22 cellular contexts compared by ENCODE assay signal in the genomic region with DNA sequence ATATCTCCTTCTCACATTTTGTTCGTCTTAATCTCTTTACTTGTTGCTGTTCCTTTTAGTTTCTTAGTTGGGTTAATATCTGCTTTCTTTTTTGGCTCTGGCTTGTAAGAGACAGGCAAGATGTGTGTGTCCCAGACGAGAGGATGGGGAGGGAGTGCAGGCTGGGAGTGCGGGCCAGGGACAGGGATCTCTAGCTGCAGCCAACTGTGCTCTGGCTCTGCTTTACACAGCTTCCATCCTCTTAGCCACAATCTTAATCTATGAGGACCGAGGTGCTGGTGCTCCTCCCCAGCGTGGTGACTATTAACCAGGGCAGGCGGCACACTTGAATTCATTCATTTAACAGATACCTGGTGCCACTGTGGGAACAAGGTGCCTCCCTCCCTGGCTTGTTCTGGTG.
DNase-seq lines count a peak whose midpoint lies in the region; ATAC-seq and TF ChIP-seq lines count a peak whose summit lies in the region.
"Had no signal": no experiment of that assay in that cellular context is flagged by ENCODE, and none has a peak within 500 bp of the region (broad histone marks: within the 10 kb centered on the region; RNA-seq: fewer than 3 reads in every experiment).

No MANE protein-coding gene starts in this region.

- H3K27ac ChIP-seq in VCaP = peak overlapping the region; percentile 50
- H3K27ac ChIP-seq: breast epithelium, coronary artery had no signal

- intact Hi-C loops in left ventricle myocardium superior (cut with micrococcal nuclease) = no loop called here
- intact Hi-C loops in sciatic nerve (cut with DNase I) = no loop called here

- in situ Hi-C loops in G401 (cut with HindIII; ENCODE audit: low sequenced_read_pairs) = no loop called here
- in situ Hi-C loops in ACHN (cut with HindIII; ENCODE audit: low pct_ligation_motif_present, low pct_unique_long_range_greater_than_20kb, low sequenced_read_pairs) = no loop called here

- DNase-seq in G401 (ENCODE audit: low spot score) (peak; percentile 92), left ventricle myocardium superior (peak; percentile 69), sciatic nerve (ENCODE audit: low spot score) (no peak), ACHN (no peak), NK-92 (lab: John Stamatoyannopoulos, UW; ENCODE audit: unreplicated experiment) (no peak), NCI-H226 (no peak)
- DNase-seq: activated CD4-positive, alpha-beta T cell treated with anti-CD3 and anti-CD28 coated beads for 4 hours; activated CD8-positive, alpha-beta T cell treated with anti-CD3 and anti-CD28 coated beads, Interleukin-2, amount 10 ng/mL, durations not matched to agents 7 days and 5 days; CD8-positive, alpha-beta T cell; glutamatergic neuron; GOT3; natural killer cell; NCI-H2029; NCI-H526; SHP77 treated with DMSO at 0.1 percent for 48 hours; small intestine; stimulated activated naive B cell treated with anti-CD40 and anti-IgM and Interleukin-4, amounts not matched to agents 10 μg/mL and 1 μg/mL and 100 μg/mL, for 72 hours; T-helper 2 cell had no signal

- TF ChIP-seq CTCF in VCaP (conservative IDR thresholded peaks at IDR 0.05) = no peak

- ATAC-seq in left ventricle myocardium superior = peak; percentile 95
- peak; percentile 53 for ATAC-seq in sciatic nerve
- ATAC-seq in HG03439 (IDR thresholded peaks at IDR 0.05; ENCODE audit: unreplicated experiment) = no peak
- ATAC-seq: activated CD8-positive, alpha-beta T cell treated with anti-CD3 and anti-CD28 coated beads, Interleukin-2, amount 10 ng/mL, durations not matched to agents 7 days and 5 days; CD8-positive, alpha-beta T cell; natural killer cell; stimulated activated naive B cell treated with anti-CD40 and anti-IgM and Interleukin-4, amounts not matched to agents 10 μg/mL and 1 μg/mL and 100 μg/mL, for 72 hours had no signal

Comparison
In these comparisons a context has a peak if more than half of its experiments do, and no peak if none do; other contexts are left out.
1. DNase-seq: peak in G401 (single experiment) and left ventricle myocardium superior (single experiment); none in sciatic nerve (single experiment), ACHN (single experiment), NK-92 (single experiment) and NCI-H226 (single experiment).